11 cellular contexts compared by ENCODE assay signal in the genomic region with DNA sequence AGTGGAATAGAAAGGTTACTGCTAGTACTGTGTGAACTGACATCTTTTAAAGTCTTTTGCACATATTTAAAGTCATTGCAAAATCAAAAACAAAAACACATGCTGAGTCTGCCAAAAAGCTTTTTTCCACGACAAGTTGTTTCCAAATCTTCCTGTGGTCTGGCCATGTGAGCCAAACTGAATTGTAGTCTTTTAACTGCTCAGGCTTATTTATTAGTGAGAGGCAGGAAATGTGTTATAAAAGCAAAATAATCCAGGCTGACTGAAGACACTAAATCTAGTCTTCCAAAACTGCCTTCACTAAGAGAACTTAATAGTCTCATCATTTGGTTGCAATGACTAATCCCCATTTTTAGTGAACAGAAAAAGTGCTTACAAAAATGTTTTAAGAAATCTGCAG. TPM values are rescaled to one million over a fixed set of nuclear protein-coding genes. Genes with fewer than 3 reads are reported as not detected.
DNase-seq lines count a peak whose midpoint lies in the region; ATAC-seq and TF ChIP-seq lines count a peak whose summit lies in the region.
"Had no signal": no experiment of that assay in that cellular context is flagged by ENCODE, and none has a peak within 500 bp of the region (broad histone marks: within the 10 kb centered on the region; RNA-seq: fewer than 3 reads in every experiment).

No MANE protein-coding gene starts in this region.

- in situ Hi-C loops in astrocyte of the spinal cord (cut with HindIII; ENCODE audit: low sequenced_read_pairs): no loop called here

- DNase-seq in heart right ventricle: no peak
- DNase-seq in cardiac septum (ENCODE audit: low spot score): no peak
- peak; percentile 20 for DNase-seq in astrocyte of the spinal cord (ENCODE audit: low read depth, low spot score)
- peak; percentile 50 for DNase-seq in medulla oblongata (ENCODE audit: extremely low spot score)
- DNase-seq in uterus: peak in 1 of 2 donors; percentile 58
- no peak for DNase-seq in foreskin keratinocyte
- DNase-seq in RPMI8226: no peak
- DNase-seq: effector memory CD4-positive, alpha-beta T cell; nucleus accumbens; substantia nigra had no signal

- intact Hi-C loops in heart right ventricle (cut with DNase I): loop anchor here in 1 of 10 donors (10.0 kb wide), 1 partner anchor 1268 kb away; no protein-coding TSS in a partner anchor
- intact Hi-C loops in cardiac septum (cut with DNase I): no loop called here
- intact Hi-C loops in uterus (cut with DNase I; ENCODE audit: low total_unique reads): loop anchor here (10.0 kb wide), 1 partner anchor 122 kb away; a partner anchor contains a TSS

- H3K36me3 ChIP-seq in heart right ventricle (peaks cover 0 to 7% (median 0%) of the 10 kb centered on the region in 9 donors), uterus (no peaks in the 10 kb centered on the region)

- ATAC-seq in heart right ventricle: no peak
- no peak for ATAC-seq in foreskin keratinocyte
- ATAC-seq in HG03039 (IDR thresholded peaks at IDR 0.05; ENCODE audit: unreplicated experiment): no peak

- no peaks in the 10 kb centered on the region for H3K27me3 ChIP-seq in heart right ventricle
- no peaks in the 10 kb centered on the region for H3K27me3 ChIP-seq in uterus
- no peaks in the 10 kb centered on the region for H3K27me3 ChIP-seq in foreskin keratinocyte

- TF ChIP-seq POLR2A in uterus (IDR thresholded peaks at IDR 0.05): no peak

- H3K27ac ChIP-seq in heart right ventricle: peak overlapping the region in 6 of 10 donors; percentile 22 to 100 (median 98)
- H3K27ac ChIP-seq in uterus: peak overlapping the region; percentile 97 to 98
- no peak overlapping the region for H3K27ac ChIP-seq in foreskin keratinocyte

- no peaks in the 10 kb centered on the region for H3K9me3 ChIP-seq in heart right ventricle
- H3K9me3 ChIP-seq in uterus: no peaks in the 10 kb centered on the region

- peak overlapping the region in 1 of 10 donors; percentile 86 for H3K4me3 ChIP-seq in heart right ventricle
- H3K4me3 ChIP-seq in astrocyte of the spinal cord (ENCODE audit: low read depth, low read length): no peak overlapping the region
- H3K4me3 ChIP-seq in uterus: no peak overlapping the region

- 2% methylated on average over 1 of the region's 1 CpG for WGBS in heart right ventricle, 2 donors

- TF ChIP-seq CTCF in heart right ventricle (IDR thresholded peaks at IDR 0.05) (no peak), astrocyte of the spinal cord (IDR thresholded peaks at IDR 0.05; ENCODE audit: low read depth, low read length) (no peak), uterus (IDR thresholded peaks at IDR 0.05) (no peak), foreskin keratinocyte (conservative IDR thresholded peaks at IDR 0.05) (no peak)

- H3K4me1 ChIP-seq in heart right ventricle (peaks cover 0 to 49% (median 40%) of the 10 kb centered on the region in 9 donors), uterus (peaks cover 0 to 5% of the 10 kb centered on the region in 2 donors), foreskin keratinocyte (peaks cover 10% of the 10 kb centered on the region)

RNA-seq across cellular contexts. Expression of a gene that starts 2.3 kb away (rescaled TPM):
- total RNA-seq in heart right ventricle (10 to 100 TPM; 20.1 to 26.7 (median 22.0) TPM), cardiac septum (25.2 TPM), uterus (10 to 100 TPM; 19.7 to 62.1 (median 30.1) TPM), foreskin keratinocyte (23.0 and 23.2 TPM in 2 replicates)
- polyA plus RNA-seq in heart right ventricle (10 to 100 TPM; 18.5 to 27.0 TPM), foreskin keratinocyte (17.1 and 18.9 TPM in 2 replicates)

RNA-seq across cellular contexts. Expression of a gene that starts 14.3 kb away (rescaled TPM):
- total RNA-seq in heart right ventricle (100 to 1,000 TPM; 287 to 534 (median 395) TPM), cardiac septum (295 TPM), uterus (under 1 TPM in 1 of 4 donors, not detected in 3; 0.07 TPM), foreskin keratinocyte (not detected in 2 replicates)
- polyA plus RNA-seq in heart right ventricle (10 to 100 TPM; 78.7 to 94.0 TPM), foreskin keratinocyte (not detected in 2 replicates)

RNA-seq across cellular contexts. Expression of a gene that starts 37.0 kb away (rescaled TPM):
- total RNA-seq in heart right ventricle (1 to 10 TPM in 2 of 10 donors, not detected in 8; 4.0 to 7.0 TPM), cardiac septum (not detected), uterus (not detected), foreskin keratinocyte (6.8 and 46.8 TPM in 2 replicates)
- polyA plus RNA-seq in heart right ventricle (not detected), foreskin keratinocyte (not detected in 2 replicates)

Comparison
In these comparisons a context has a peak if more than half of its experiments do, and no peak if none do; other contexts are left out.
1. DNase-seq: peak in astrocyte of the spinal cord (single experiment) and medulla oblongata (single experiment); none in heart right ventricle (0 of 2), cardiac septum (single experiment), foreskin keratinocyte (0 of 2) and RPMI8226 (single experiment).
2. RNA of a gene that starts 14.3 kb away (total RNA-seq): 287 to 534 TPM in heart right ventricle and 295 TPM in cardiac septum (single experiment); 0.07 TPM in uterus and not detected in foreskin keratinocyte; every median in the first group is over 100 times any median in the second.